11 cellular contexts compared by ENCODE assay signal in genomic region chr14:64715146-64715627, GRCh38. TPM values are rescaled to one million over a fixed set of nuclear protein-coding genes. Genes with fewer than 3 reads are reported as not detected.
A peak's percentile ranks its signal among the peaks of the same experiment; 100 is the strongest.
DNase-seq lines count a peak whose midpoint lies in the region; ATAC-seq, FAIRE-seq and TF ChIP-seq lines count a peak whose summit lies in the region.
"Had no signal": no experiment of that assay in that cellular context is flagged by ENCODE, and none has a peak within 500 bp of the region (broad histone marks: within the 10 kb centered on the region; RNA-seq: fewer than 3 reads in every experiment).

No MANE protein-coding gene starts in this region.

- H3K4me3 Mint-ChIP-seq in CD8-positive, alpha-beta memory T cell = peak overlapping the region in 2 of 7 donors; percentile 37 to 71
- H3K4me3 Mint-ChIP-seq in astrocyte (ENCODE audit: unreplicated experiment) = peak overlapping the region; percentile 71
- peak overlapping the region; percentile 76 for H3K4me3 Mint-ChIP-seq in progenitor cell of endocrine pancreas (ENCODE audit: low read depth)

- POLR2A ChIA-PET in CD8-positive, alpha-beta memory T cell (lab: Charles Lee) = no interaction called here

- H2AFZ ChIP-seq in astrocyte (ENCODE audit: low read depth, low read length) = no peak overlapping the region

- peak overlapping the region in 7 of 8 donors; percentile 11 to 93 (median 82) for H3K27ac Mint-ChIP-seq in CD8-positive, alpha-beta memory T cell
- peak overlapping the region; percentile 92 for H3K27ac Mint-ChIP-seq in astrocyte (ENCODE audit: unreplicated experiment)
- peak overlapping the region; percentile 97 for H3K27ac Mint-ChIP-seq in progenitor cell of endocrine pancreas

- FAIRE-seq in astrocyte (lab: Jason Lieb, UNC) = no peak

- no peaks in the 10 kb centered on the region for H4K20me1 ChIP-seq in astrocyte (ENCODE audit: insufficient read depth, low read length)

- no peaks in the 10 kb centered on the region for H3K36me3 ChIP-seq in CD8-positive, alpha-beta memory T cell (ENCODE audit: insufficient read depth, low read length)
- H3K36me3 ChIP-seq in astrocyte (ENCODE audit: insufficient read depth, low read length) = no peaks in the 10 kb centered on the region
- H3K36me3 ChIP-seq in iPS-18a (ENCODE audit: control insufficient read depth, low read depth, low read length) = no peaks in the 10 kb centered on the region
- H3K36me3 ChIP-seq: upper lobe of left lung had no signal

- H3K27me3 ChIP-seq in CD8-positive, alpha-beta memory T cell (ENCODE audit: insufficient read depth, low read length, poor library complexity, severe bottlenecking) = no peaks in the 10 kb centered on the region
- H3K27me3 ChIP-seq in astrocyte (ENCODE audit: insufficient read depth, low read length) (no peaks in the 10 kb centered on the region), iPS-18a (ENCODE audit: control insufficient read depth, insufficient read depth, low read length) (no peaks in the 10 kb centered on the region)
- H3K27me3 ChIP-seq: SJCRH30, upper lobe of left lung had no signal

- peaks cover 60 to 96% (median 84%) of the 10 kb centered on the region in 3 donors for H3K4me1 Mint-ChIP-seq in CD8-positive, alpha-beta memory T cell
- H3K4me1 Mint-ChIP-seq in astrocyte (ENCODE audit: low read depth, unreplicated experiment) (peaks cover 56% of the 10 kb centered on the region), progenitor cell of endocrine pancreas (ENCODE audit: low read depth) (peaks cover 46% of the 10 kb centered on the region)

- ATAC-seq in HG02571 (IDR thresholded peaks at IDR 0.05; ENCODE audit: unreplicated experiment) (no peak), HG03280 (IDR thresholded peaks at IDR 0.05; ENCODE audit: unreplicated experiment) (no peak)

- CTCF ChIA-PET in CD8-positive, alpha-beta memory T cell (lab: Charles Lee) = no interaction called here

- H3K36me3 Mint-ChIP-seq in CD8-positive, alpha-beta memory T cell = peaks cover 0 to 16% (median 10%) of the 10 kb centered on the region in 3 donors
- peaks cover 23% of the 10 kb centered on the region for H3K36me3 Mint-ChIP-seq in astrocyte (ENCODE audit: low read depth, unreplicated experiment)
- H3K36me3 Mint-ChIP-seq in progenitor cell of endocrine pancreas (ENCODE audit: insufficient read depth) = peaks cover 17% of the 10 kb centered on the region

- no peak for DNase-seq in CD8-positive, alpha-beta memory T cell
- DNase-seq in astrocyte (ENCODE audit: low read depth) (no peak), progenitor cell of endocrine pancreas (ENCODE audit: low spot score, unreplicated experiment) (no peak), pons (ENCODE audit: low spot score) (no peak)
- DNase-seq in stimulated activated CD4-positive, alpha-beta T cell treated with anti-CD3 and anti-CD28 coated beads, Interleukin-2, amount 100 ng/mL, for 48 hours = no peak
- DNase-seq: NCI-H748 treated with DMSO at 0.1 percent for 48 hours, SJCRH30 had no signal

- peaks cover 8 to 18% (median 11%) of the 10 kb centered on the region in 5 donors for H3K9me3 Mint-ChIP-seq in CD8-positive, alpha-beta memory T cell
- peaks cover 7% of the 10 kb centered on the region for H3K9me3 Mint-ChIP-seq in astrocyte (ENCODE audit: unreplicated experiment)
- peaks cover 19% of the 10 kb centered on the region for H3K9me3 Mint-ChIP-seq in progenitor cell of endocrine pancreas (ENCODE audit: low read depth)

- H3K9ac ChIP-seq in astrocyte (ENCODE audit: low read length) (peak overlapping the region; percentile 59), iPS-18a (ENCODE audit: low read length) (no peak overlapping the region)

- TF ChIP-seq CTCF in astrocyte (IDR thresholded peaks at IDR 0.05; ENCODE audit: insufficient read depth, low read depth, low read length) (no peak), progenitor cell of endocrine pancreas (IDR thresholded peaks at IDR 0.05; ENCODE audit: unreplicated experiment) (no peak)

- peak overlapping the region; percentile 69 for H3K4me2 ChIP-seq in astrocyte (ENCODE audit: low read length)

- H3K27me3 Mint-ChIP-seq in CD8-positive, alpha-beta memory T cell = peaks cover 0 to 4% of the 10 kb centered on the region in 2 donors
- H3K27me3 Mint-ChIP-seq in astrocyte (ENCODE audit: low read depth, unreplicated experiment) = no peaks in the 10 kb centered on the region
- no peaks in the 10 kb centered on the region for H3K27me3 Mint-ChIP-seq in progenitor cell of endocrine pancreas

- peaks cover 5% of the 10 kb centered on the region for H3K9me3 ChIP-seq in CD8-positive, alpha-beta memory T cell (ENCODE audit: low read length)
- H3K9me3 ChIP-seq in astrocyte (ENCODE audit: insufficient read depth, low read depth, low read length) (peaks cover 3% of the 10 kb centered on the region), iPS-18a (ENCODE audit: control insufficient read depth, low read depth, low read length) (peaks cover 7% of the 10 kb centered on the region)

- H3K79me2 ChIP-seq in astrocyte (ENCODE audit: insufficient read depth, low read length) = peaks cover 93% of the 10 kb centered on the region

- no peak overlapping the region for H3K27ac ChIP-seq in CD8-positive, alpha-beta memory T cell (ENCODE audit: low read depth, low read length)
- H3K27ac ChIP-seq in astrocyte (ENCODE audit: low read depth, low read length) (no peak overlapping the region), iPS-18a (ENCODE audit: low read length) (no peak overlapping the region)
- H3K27ac ChIP-seq: SJCRH30 had no signal

- H3K4me1 ChIP-seq in CD8-positive, alpha-beta memory T cell (ENCODE audit: insufficient read depth, low read length) = peaks cover 11% of the 10 kb centered on the region
- peaks cover 37% of the 10 kb centered on the region for H3K4me1 ChIP-seq in astrocyte (ENCODE audit: insufficient read depth, low read length)
- peaks cover 61% of the 10 kb centered on the region for H3K4me1 ChIP-seq in iPS-18a (ENCODE audit: control insufficient read depth, low read depth, low read length)

- H3K4me3 ChIP-seq in CD8-positive, alpha-beta memory T cell (ENCODE audit: low read length) = no peak overlapping the region
- no peak overlapping the region for H3K4me3 ChIP-seq in astrocyte (ENCODE audit: insufficient read depth, low read depth, low read length)
- peak overlapping the region; percentile 46 for H3K4me3 ChIP-seq in iPS-18a (ENCODE audit: low read length)
- H3K4me3 ChIP-seq: SJCRH30 had no signal

RNA-seq across cellular contexts. Expression of gene PLEKHG3, which starts 11.0 kb away (rescaled TPM):
- total RNA-seq in CD8-positive, alpha-beta memory T cell = 1 to 10 TPM; 4.9 to 5.0 TPM
- polyA plus RNA-seq in CD8-positive, alpha-beta memory T cell = 61.1 TPM
- total RNA-seq in astrocyte (84.1 and 98.6 TPM in 2 replicates), progenitor cell of endocrine pancreas (76.0 and 81.0 TPM in 2 replicates)

Comparison
In these comparisons a context has a peak if more than half of its experiments do, and no peak if none do; other contexts are left out.
1. RNA of gene PLEKHG3, which starts 11.0 kb away (total RNA-seq): 84.1 to 98.6 TPM in astrocyte and 76.0 to 81.0 TPM in progenitor cell of endocrine pancreas; 4.9 to 5.0 TPM in CD8-positive, alpha-beta memory T cell; every median in the first group is over 10 times any median in the second.
2. Peak in every context shown above with its lines, with median percentiles within 50 percentile points of each other: H3K27ac Mint-ChIP-seq.